Comparison of ENCODE assay signal across 1 cellular context in the genomic region with DNA sequence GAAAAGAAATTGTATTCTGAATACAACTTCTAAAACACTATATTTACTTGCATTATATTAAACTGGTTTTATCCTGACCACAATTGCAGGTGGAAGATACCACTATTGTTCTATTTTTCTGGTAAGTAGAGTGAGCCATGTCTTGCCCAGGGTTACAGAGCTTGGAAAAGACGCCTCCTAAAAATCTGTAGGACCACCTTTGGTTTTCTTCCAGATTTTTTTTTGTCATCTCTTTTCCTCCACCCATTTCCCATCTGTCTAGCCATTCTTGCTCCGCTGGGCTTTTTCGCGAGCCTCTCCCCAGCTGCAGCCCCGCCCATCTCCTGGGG.
TF ChIP-seq lines count a peak whose summit lies in the region.

No MANE protein-coding gene starts in this region.

TF ChIP-seq in A549, 52 proteins besides CTCF, POLR2A, EP300 and RAD21 (continued from another document):
- TF ChIP-seq, protein P1, sequence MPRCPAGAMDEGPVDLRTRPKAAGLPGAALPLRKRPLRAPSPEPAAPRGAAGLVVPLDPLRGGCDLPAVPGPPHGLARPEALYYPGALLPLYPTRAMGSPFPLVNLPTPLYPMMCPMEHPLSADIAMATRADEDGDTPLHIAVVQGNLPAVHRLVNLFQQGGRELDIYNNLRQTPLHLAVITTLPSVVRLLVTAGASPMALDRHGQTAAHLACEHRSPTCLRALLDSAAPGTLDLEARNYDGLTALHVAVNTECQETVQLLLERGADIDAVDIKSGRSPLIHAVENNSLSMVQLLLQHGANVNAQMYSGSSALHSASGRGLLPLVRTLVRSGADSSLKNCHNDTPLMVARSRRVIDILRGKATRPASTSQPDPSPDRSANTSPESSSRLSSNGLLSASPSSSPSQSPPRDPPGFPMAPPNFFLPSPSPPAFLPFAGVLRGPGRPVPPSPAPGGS (IDR thresholded peaks at IDR 0.05): no peak
- TF ChIP-seq ESRRA (IDR thresholded peaks at IDR 0.05; ENCODE audit: borderline replicate concordance, low read length): no peak
- TF ChIP-seq TP53 (CRISPR knock-in tag; IDR thresholded peaks at IDR 0.05): no peak
TF ChIP-seq in A549: peak in this region for 0.
